ENCODE assay signal across 14 cellular contexts in the genomic region with DNA sequence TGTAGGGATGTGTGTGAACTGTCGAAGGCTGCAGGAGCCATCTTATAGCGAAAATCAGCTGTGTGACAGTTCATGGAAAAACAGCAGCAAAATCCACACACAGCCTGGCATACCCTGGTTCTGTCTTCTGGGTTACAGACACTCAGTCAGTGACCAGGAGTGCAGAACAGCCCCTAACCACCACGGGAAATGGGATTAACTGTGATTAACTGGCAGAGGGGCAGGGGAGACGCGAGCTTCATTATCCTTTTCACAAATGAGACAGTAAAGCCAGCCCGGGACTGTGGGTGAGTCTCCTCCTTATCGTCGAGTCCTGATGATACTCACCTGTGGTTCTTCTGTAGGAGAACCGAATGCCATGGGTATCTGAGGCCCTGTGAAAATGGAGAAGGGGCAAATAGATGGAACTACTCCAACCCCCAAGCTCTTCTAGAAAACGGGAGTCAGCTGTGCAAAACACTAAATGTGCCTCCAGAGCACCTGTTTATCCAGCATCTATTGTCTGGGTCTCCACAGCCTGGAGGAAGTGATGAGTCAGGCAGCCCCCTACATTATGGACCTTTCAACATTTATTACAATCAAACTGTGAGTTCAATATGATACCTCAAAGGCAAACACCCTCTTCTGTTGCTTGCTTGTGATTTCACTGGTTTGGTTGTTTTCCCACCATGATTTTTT. TPM values are rescaled to one million over a fixed set of nuclear protein-coding genes. Genes with fewer than 3 reads are reported as not detected.
DNase-seq lines count a peak whose midpoint lies in the region; ATAC-seq, FAIRE-seq and TF ChIP-seq lines count a peak whose summit lies in the region.
"Had no signal": no experiment of that assay in that cellular context is flagged by ENCODE, and none has a peak within 500 bp of the region (broad histone marks: within the 10 kb centered on the region; RNA-seq: fewer than 3 reads in every experiment).

No MANE protein-coding gene starts in this region.

- in situ Hi-C loops in GM23248 (cut with MboI): no loop called here

- no peaks in the 10 kb centered on the region for H3K9me2 ChIP-seq in GM23248 (ENCODE audit: insufficient read depth)

- no peaks in the 10 kb centered on the region for H4K20me1 ChIP-seq in GM23248 (ENCODE audit: insufficient read depth)

- H3K27me3 ChIP-seq in GM23248 (replicated peaks; ENCODE audit: insufficient read depth) (no peaks in the 10 kb centered on the region), Peyer's patch (no peaks in the 10 kb centered on the region), left ventricle myocardium inferior (ENCODE audit: low read depth) (no peaks in the 10 kb centered on the region), small intestine (ENCODE audit: control insufficient read depth in 2 of 2, insufficient read depth in 2 of 2, low read length in 2 of 2) (no peaks in the 10 kb centered on the region)

- H3F3A ChIP-seq in GM23248 (ENCODE audit: insufficient read depth): peaks cover 53% of the 10 kb centered on the region

- no peak for FAIRE-seq in small intestine (lab: Jason Lieb, UNC)
- FAIRE-seq: bronchial epithelial cell had no signal

- ATAC-seq in GM18519 (IDR thresholded peaks at IDR 0.05; ENCODE audit: low FRiP score, unreplicated experiment) (no peak), GM18498 (IDR thresholded peaks at IDR 0.05; ENCODE audit: unreplicated experiment) (no peak)

- intact Hi-C loops in left ventricle myocardium inferior (cut with micrococcal nuclease): no loop called here

- H2AFZ ChIP-seq in GM23248: peak overlapping the region; percentile 25

- H3K79me2 ChIP-seq in GM23248 (ENCODE audit: insufficient read depth): no peaks in the 10 kb centered on the region

- TF ChIP-seq CTCF in Peyer's patch (IDR thresholded peaks at IDR 0.05) (no peak), left ventricle myocardium inferior (IDR thresholded peaks at IDR 0.05; ENCODE audit: borderline replicate concordance) (no peak)

- no peak overlapping the region for H3K4me3 ChIP-seq in GM23248
- no peak overlapping the region for H3K4me3 ChIP-seq in Peyer's patch
- H3K4me3 ChIP-seq in left ventricle myocardium inferior: no peak overlapping the region
- H3K4me3 ChIP-seq in skin epidermis: no peak overlapping the region
- no peak overlapping the region for H3K4me3 ChIP-seq in small intestine (ENCODE audit: low read depth in 1 of 2, low read length in 2 of 2)

- DNase-seq in GM23248: no peak
- no peak for DNase-seq in Peyer's patch
- no peak for DNase-seq in left ventricle myocardium inferior
- DNase-seq in SW480 (ENCODE audit: low spot score): no peak
- no peak for DNase-seq in small intestine
- DNase-seq: activated CD8-positive, alpha-beta memory T cell treated with anti-CD3 and anti-CD28 coated beads for 24 hours; GOT3; midbrain; stimulated activated CD4-positive, alpha-beta T cell treated with anti-CD3 and anti-CD28 coated beads, Interleukin-4, amount 100 ng/mL, for 4 hours had no signal

- 57% methylated on average over 10 of the region's 10 CpGs for WGBS in GM23248 (ENCODE audit: low coverage in 1 of 2, low lambda C conversion rate in 2 of 2, missing lambda C conversion rate in 2 of 2), 2 experiments
- 46 to 68% (median 67%) methylated on average over 10 of the region's 10 CpGs for WGBS in small intestine, 3 donors

- H3K27ac ChIP-seq in GM23248 (peak overlapping the region; percentile 81), Peyer's patch (peak overlapping the region in 3 of 4 donors; percentile 32 to 79 (median 71)), left ventricle myocardium inferior (replicated peaks) (peak overlapping the region; percentile 91), skin epidermis (peak overlapping the region in 11 of 21 experiments; percentile 13 to 88 (median 51)), small intestine (ENCODE audit: low read depth in 1 of 2, low read length in 1 of 2) (peak overlapping the region in 1 of 2 donors; percentile 40)

- TF ChIP-seq POLR2A in Peyer's patch (IDR thresholded peaks at IDR 0.05): no peak

- no peaks in the 10 kb centered on the region for H3K9me3 ChIP-seq in GM23248 (ENCODE audit: low read depth)
- H3K9me3 ChIP-seq in Peyer's patch: no peaks in the 10 kb centered on the region
- H3K9me3 ChIP-seq in left ventricle myocardium inferior (replicated peaks): no peaks in the 10 kb centered on the region
- H3K9me3 ChIP-seq in small intestine (ENCODE audit: control insufficient read depth, low read depth): no peaks in the 10 kb centered on the region

- H3K36me3 ChIP-seq in GM23248 (ENCODE audit: low read depth) (no peaks in the 10 kb centered on the region), Peyer's patch (no peaks in the 10 kb centered on the region), left ventricle myocardium inferior (no peaks in the 10 kb centered on the region), small intestine (ENCODE audit: control insufficient read depth in 2 of 2, insufficient read depth in 2 of 2, low read length in 2 of 2) (no peaks in the 10 kb centered on the region)

- H3K4me1 ChIP-seq in GM23248 (ENCODE audit: insufficient read depth): peaks cover 35% of the 10 kb centered on the region
- peaks cover 0 to 10% (median 3%) of the 10 kb centered on the region in 4 donors for H3K4me1 ChIP-seq in Peyer's patch
- H3K4me1 ChIP-seq in left ventricle myocardium inferior: peaks cover 55% of the 10 kb centered on the region
- H3K4me1 ChIP-seq in small intestine (ENCODE audit: control insufficient read depth in 2 of 2, insufficient read depth in 1 of 2, low read depth in 1 of 2, low read length in 1 of 2): peaks cover 0 to 4% of the 10 kb centered on the region in 2 donors

- H3K4me2 ChIP-seq in GM23248 (ENCODE audit: unreplicated experiment): peak overlapping the region; percentile 54

- peak overlapping the region; percentile 48 for H3K9ac ChIP-seq in GM23248

RNA-seq across cellular contexts. Expression of gene LRRFIP1, which starts 9.9 kb away (rescaled TPM):
- total RNA-seq in GM23248 (2014; rRNA removed; shearing (Covaris generic)): 56.8 and 84.4 TPM in 2 replicates
- polyA plus RNA-seq in GM23248 (2016; fragmentation: Nextera tagmentation; extraction: Ambion mirVana): 149 and 159 TPM in 2 replicates
- 100 to 1,000 TPM; 114 to 182 (median 135) TPM for total RNA-seq in Peyer's patch
- 97.1 TPM for total RNA-seq in left ventricle myocardium inferior
- 10 to 100 TPM; 46.0 to 76.7 (median 53.0) TPM for polyA plus RNA-seq in small intestine

RNA-seq across cellular contexts. Expression of gene RAB17, which starts 26.9 kb away (rescaled TPM):
- 0.76 and 1.7 TPM in 2 replicates for total RNA-seq in GM23248 (2014; rRNA removed; shearing (Covaris generic))
- 0.34 TPM in 1 of 2 replicates, not detected in the other for polyA plus RNA-seq in GM23248 (2016; fragmentation: Nextera tagmentation; extraction: Ambion mirVana)
- 100 to 1,000 TPM in 3 of 4 donors, 10 to 100 TPM in 1; 66.0 to 244 (median 219) TPM for total RNA-seq in Peyer's patch
- total RNA-seq in left ventricle myocardium inferior: 4.5 TPM
- 100 to 1,000 TPM in 2 of 3 donors, 10 to 100 TPM in 1; 52.8 to 613 (median 533) TPM for polyA plus RNA-seq in small intestine

RNA-seq across cellular contexts. Expression of gene PRLH, which starts 51.1 kb away (rescaled TPM):
- total RNA-seq in GM23248 (2014; rRNA removed; shearing (Covaris generic)): not detected in 2 replicates
- polyA plus RNA-seq in GM23248 (2016; fragmentation: Nextera tagmentation; extraction: Ambion mirVana) (not detected in 2 replicates), small intestine (not detected)
- total RNA-seq in Peyer's patch (not detected), left ventricle myocardium inferior (not detected)
- total RNA-seq: bronchial epithelial cell, RPMI7951 had no signal

Comparison
In these comparisons a context has a peak if more than half of its experiments do, and no peak if none do; other contexts are left out.
1. RNA of gene RAB17, which starts 26.9 kb away (total RNA-seq): 66.0 to 244 TPM in Peyer's patch; 4.5 TPM in left ventricle myocardium inferior (single experiment) and 0.76 to 1.7 TPM in GM23248; every median in the first group is over 10 times any median in the second.